In the genomic region with DNA sequence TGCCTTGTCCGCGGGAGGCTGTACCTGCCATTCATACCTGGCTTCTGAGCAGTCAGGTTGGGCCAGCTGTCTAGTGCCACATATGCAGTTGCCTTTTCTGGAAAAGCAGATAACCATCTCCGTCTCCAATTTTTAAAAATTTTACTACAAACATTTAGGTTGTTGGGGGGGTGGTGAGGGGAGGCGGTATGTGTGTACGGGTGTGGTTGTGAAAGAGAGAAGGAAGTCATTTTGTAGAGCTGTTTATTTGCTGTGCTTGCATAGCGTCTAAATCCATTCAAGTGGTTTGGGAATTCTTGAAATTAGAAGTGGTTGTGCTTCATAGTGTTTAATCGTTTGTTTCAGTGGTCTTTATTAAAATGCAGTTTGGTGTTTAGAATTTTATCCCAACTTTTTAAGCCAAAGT, we compare ENCODE assay signal across 8 cellular contexts. TPM values are rescaled to one million over a fixed set of nuclear protein-coding genes. Genes with fewer than 3 reads are reported as not detected.
A peak's percentile ranks its signal among the peaks of the same experiment; 100 is the strongest.
DNase-seq lines count a peak whose midpoint lies in the region; ATAC-seq, FAIRE-seq and TF ChIP-seq lines count a peak whose summit lies in the region.

No MANE protein-coding gene starts in this region.

- peak overlapping the region; percentile 78 for H3K4me2 ChIP-seq in skeletal muscle satellite cell (ENCODE audit: low read length)

- H3K9me3 ChIP-seq in right atrium auricular region: no peaks in the 10 kb centered on the region
- no peaks in the 10 kb centered on the region for H3K9me3 ChIP-seq in skeletal muscle satellite cell (replicated peaks; ENCODE audit: low read length)

- ATAC-seq in HG02885 (IDR thresholded peaks at IDR 0.05; ENCODE audit: poor library complexity, unreplicated experiment) (peak; percentile 3), activated B cell treated with CpG ODN at 0.5 μM for 24 hours (ENCODE audit: low read depth) (peak; percentile 46), GM19397 (IDR thresholded peaks at IDR 0.05; ENCODE audit: unreplicated experiment) (no peak), HG03520 (IDR thresholded peaks at IDR 0.05; ENCODE audit: unreplicated experiment) (no peak)

- intact Hi-C loops in activated B cell treated with CpG ODN at 0.5 μM for 24 hours (cut with micrococcal nuclease): loop anchor here (1.0 to 5.0 kb wide), 5 partner anchors 40 to 702 kb away; partner anchors contain the start of genes FRA10AC1, HELLS and NOC3L

- peak; percentile 86 for FAIRE-seq in GM12892 (lab: Jason Lieb, UNC)

- TF ChIP-seq POLR2A in GM12892 (IDR thresholded peaks at IDR 0.05; ENCODE audit: low read depth, low read length): no peak; the same call in 1 of the 2 replicates

- no peaks in the 10 kb centered on the region for H3K9me3 Mint-ChIP-seq in activated B cell treated with CpG ODN at 0.5 μM for 24 hours

- peak overlapping the region; percentile 91 for H3K9ac ChIP-seq in skeletal muscle satellite cell (ENCODE audit: low read depth, low read length)

- H3K36me3 Mint-ChIP-seq in activated B cell treated with CpG ODN at 0.5 μM for 24 hours (ENCODE audit: low read depth): peaks cover 7% of the 10 kb centered on the region

- no peaks in the 10 kb centered on the region for H3K36me3 ChIP-seq in right atrium auricular region
- H3K36me3 ChIP-seq in skeletal muscle satellite cell (ENCODE audit: insufficient read depth, low read length): no peaks in the 10 kb centered on the region

- H3K4me3 ChIP-seq in right atrium auricular region (peak overlapping the region; percentile 69 to 78), skeletal muscle satellite cell (ENCODE audit: low read length) (peak overlapping the region; percentile 76)

- TF ChIP-seq CTCF in activated B cell treated with CpG ODN at 0.5 μM for 24 hours (IDR thresholded peaks at IDR 0.05): no peak
- no peak for TF ChIP-seq CTCF in right atrium auricular region (IDR thresholded peaks at IDR 0.05)

- peaks cover 15% of the 10 kb centered on the region for H3K4me1 Mint-ChIP-seq in activated B cell treated with CpG ODN at 0.5 μM for 24 hours

- H3K4me3 Mint-ChIP-seq in activated B cell treated with CpG ODN at 0.5 μM for 24 hours: peak overlapping the region; percentile 88

- H3K27ac ChIP-seq in right atrium auricular region: peak overlapping the region; percentile 90 to 96

- no peaks in the 10 kb centered on the region for H3K27me3 ChIP-seq in right atrium auricular region
- no peaks in the 10 kb centered on the region for H3K27me3 ChIP-seq in skeletal muscle satellite cell (ENCODE audit: control insufficient read depth, insufficient read depth, low read length)

- CTCF ChIA-PET in activated B cell treated with CpG ODN at 0.5 μM for 24 hours (lab: Charles Lee): interaction anchor here (0.6 to 1.6 kb wide), 4 partner anchors 13 to 60 kb away, joined by 3 to 8 read pairs (median 5); partner anchors contain the start of gene NOC3L

- H3K27ac Mint-ChIP-seq in activated B cell treated with CpG ODN at 0.5 μM for 24 hours: peak overlapping the region; percentile 94

- DNase-seq in GM12892 (ENCODE audit: insufficient read length) (no peak), activated B cell treated with CpG ODN at 0.5 μM for 24 hours (no peak), right atrium auricular region (ENCODE audit: low spot score) (no peak), pons (ENCODE audit: low spot score) (no peak)

- POLR2A ChIA-PET in activated B cell treated with CpG ODN at 0.5 μM for 24 hours (lab: Charles Lee): interaction anchor here (0.6 to 3.5 kb wide), 10 partner anchors 8 to 908 kb away, joined by 3 to 52 read pairs (median 4); partner anchors contain the start of genes FRA10AC1 and NOC3L

- peaks cover 13% of the 10 kb centered on the region for H3K27me3 Mint-ChIP-seq in activated B cell treated with CpG ODN at 0.5 μM for 24 hours

- H3K4me1 ChIP-seq in right atrium auricular region (peaks cover 0 to 24% of the 10 kb centered on the region in 2 donors), skeletal muscle satellite cell (ENCODE audit: control insufficient read depth, insufficient read depth, low read length) (peaks cover 9% of the 10 kb centered on the region)

RNA-seq across cellular contexts. Expression of gene TBC1D12, which starts 1.5 kb away (rescaled TPM):
- 4.9 TPM for polyA plus RNA-seq in GM12892 (2012; ENCODE audit: missing spikeins)
- total RNA-seq in activated B cell treated with CpG ODN at 0.5 μM for 24 hours (6.1 and 7.0 TPM in 2 replicates), right atrium auricular region (1 to 10 TPM; 5.2 to 8.4 TPM)
- 9.6 and 11.1 TPM in 2 replicates for total RNA-seq in skeletal muscle satellite cell (2012; rRNA removed)

RNA-seq across cellular contexts. Expression of gene NOC3L, which starts 41.1 kb away (rescaled TPM):
- polyA plus RNA-seq in GM12892 (2012; ENCODE audit: missing spikeins): 32.3 TPM
- total RNA-seq in activated B cell treated with CpG ODN at 0.5 μM for 24 hours: 46.7 and 50.8 TPM in 2 replicates
- 1 to 10 TPM; 6.0 to 7.9 TPM for total RNA-seq in right atrium auricular region
- total RNA-seq in skeletal muscle satellite cell (2012; rRNA removed): 35.6 and 40.3 TPM in 2 replicates

Comparison
In these comparisons a context has a peak if more than half of its experiments do, and no peak if none do; other contexts are left out.
1. ATAC-seq: peak in HG02885 (single experiment) and activated B cell treated with CpG ODN at 0.5 μM for 24 hours (single experiment); none in GM19397 (single experiment) and HG03520 (single experiment).